10 cellular contexts compared by ENCODE assay signal in genomic region chr7:150801946-150802771, GRCh38. TPM values are rescaled to one million over a fixed set of nuclear protein-coding genes. Genes with fewer than 3 reads are reported as not detected.
DNase-seq lines count a peak whose midpoint lies in the region; ATAC-seq and TF ChIP-seq lines count a peak whose summit lies in the region.
"Had no signal": no experiment of that assay in that cellular context is flagged by ENCODE, and none has a peak within 500 bp of the region (broad histone marks: within the 10 kb centered on the region; RNA-seq: fewer than 3 reads in every experiment).

No MANE protein-coding gene starts in this region.

- no peaks in the 10 kb centered on the region for H3K36me3 ChIP-seq in colonic mucosa
- no peaks in the 10 kb centered on the region for H3K36me3 ChIP-seq in prostate gland

- H3K27me3 ChIP-seq in colonic mucosa (no peaks in the 10 kb centered on the region), prostate gland (replicated peaks; ENCODE audit: insufficient read depth) (peaks cover 11% of the 10 kb centered on the region)

- H3K4me1 Mint-ChIP-seq in stimulated activated naive CD8-positive, alpha-beta T cell treated with anti-CD3 and anti-CD28 coated beads, Interleukin-15, Interleukin-2, amounts not matched to agents 100 ng/mL and 50 ng/mL, for 24 hours (ENCODE audit: low read depth): peaks cover 8% of the 10 kb centered on the region
- peaks cover 10 to 16% (median 13%) of the 10 kb centered on the region in 4 donors for H3K4me1 Mint-ChIP-seq in naive thymus-derived CD8-positive, alpha-beta T cell

- H3K4me3 Mint-ChIP-seq in stimulated activated naive CD8-positive, alpha-beta T cell treated with anti-CD3 and anti-CD28 coated beads, Interleukin-15, Interleukin-2, amounts not matched to agents 100 ng/mL and 50 ng/mL, for 24 hours: peak overlapping the region; percentile 24
- H3K4me3 Mint-ChIP-seq in naive thymus-derived CD8-positive, alpha-beta T cell: peak overlapping the region; percentile 30 to 78 (median 58)

- no peak for ATAC-seq in stimulated activated naive CD8-positive, alpha-beta T cell treated with anti-CD3 and anti-CD28 coated beads, Interleukin-15, Interleukin-2, amounts not matched to agents 100 U/mL and 50 U/mL, for 24 hours
- ATAC-seq in naive thymus-derived CD8-positive, alpha-beta T cell: no peak
- ATAC-seq in HG02970 (IDR thresholded peaks at IDR 0.05; ENCODE audit: low FRiP score, unreplicated experiment): no peak

- TF ChIP-seq POLR2A in prostate gland (IDR thresholded peaks at IDR 0.05): no peak

- H3K36me3 Mint-ChIP-seq in stimulated activated naive CD8-positive, alpha-beta T cell treated with anti-CD3 and anti-CD28 coated beads, Interleukin-15, Interleukin-2, amounts not matched to agents 100 ng/mL and 50 ng/mL, for 24 hours (ENCODE audit: low read depth): no peaks in the 10 kb centered on the region
- H3K36me3 Mint-ChIP-seq in naive thymus-derived CD8-positive, alpha-beta T cell: peaks cover 3 to 23% (median 19%) of the 10 kb centered on the region in 3 donors

- peak overlapping the region; percentile 53 for H3K4me3 ChIP-seq in colonic mucosa
- H3K4me3 ChIP-seq in prostate gland: no peak overlapping the region

- 91% methylated on average over 12 of the region's 12 CpGs for WGBS in prostate gland

- H3K9me3 Mint-ChIP-seq in stimulated activated naive CD8-positive, alpha-beta T cell treated with anti-CD3 and anti-CD28 coated beads, Interleukin-15, Interleukin-2, amounts not matched to agents 100 ng/mL and 50 ng/mL, for 24 hours: peaks cover 11% of the 10 kb centered on the region
- H3K9me3 Mint-ChIP-seq in naive thymus-derived CD8-positive, alpha-beta T cell: peaks cover 0 to 22% (median 10%) of the 10 kb centered on the region in 9 donors

- H3K27ac Mint-ChIP-seq in stimulated activated naive CD8-positive, alpha-beta T cell treated with anti-CD3 and anti-CD28 coated beads, Interleukin-15, Interleukin-2, amounts not matched to agents 100 ng/mL and 50 ng/mL, for 24 hours: no peak overlapping the region
- peak overlapping the region in 1 of 10 donors; percentile 47 for H3K27ac Mint-ChIP-seq in naive thymus-derived CD8-positive, alpha-beta T cell

- POLR2A ChIA-PET in naive thymus-derived CD8-positive, alpha-beta T cell (lab: Charles Lee): no interaction called here

- H3K27ac ChIP-seq in colonic mucosa: peak overlapping the region; percentile 91
- H3K27ac ChIP-seq in prostate gland: no peak overlapping the region

- DNase-seq in stimulated activated naive CD8-positive, alpha-beta T cell treated with anti-CD3 and anti-CD28 coated beads, Interleukin-15, Interleukin-2, amounts not matched to agents 100 U/mL and 50 U/mL, for 24 hours: no peak
- DNase-seq in colonic mucosa: peak; percentile 50
- DNase-seq in naive thymus-derived CD8-positive, alpha-beta T cell: no peak
- no peak for DNase-seq in prostate gland (ENCODE audit: low spot score)
- DNase-seq in HPDE6-E6E7 (ENCODE audit: extremely low spot score): no peak
- no peak for DNase-seq in NCI-H2196 (lab: John Stamatoyannopoulos, UW; ENCODE audit: unreplicated experiment)
- DNase-seq: hippocampal formation had no signal

- peaks cover 4% of the 10 kb centered on the region for H3K4me1 ChIP-seq in colonic mucosa
- no peaks in the 10 kb centered on the region for H3K4me1 ChIP-seq in prostate gland (replicated peaks)

- no peaks in the 10 kb centered on the region for H3K9me3 ChIP-seq in colonic mucosa
- no peaks in the 10 kb centered on the region for H3K9me3 ChIP-seq in prostate gland

- H3K27me3 Mint-ChIP-seq in stimulated activated naive CD8-positive, alpha-beta T cell treated with anti-CD3 and anti-CD28 coated beads, Interleukin-15, Interleukin-2, amounts not matched to agents 100 ng/mL and 50 ng/mL, for 24 hours: peaks cover 50% of the 10 kb centered on the region
- H3K27me3 Mint-ChIP-seq in naive thymus-derived CD8-positive, alpha-beta T cell: peaks cover 13 to 49% (median 35%) of the 10 kb centered on the region in 5 donors

- intact Hi-C loops in colonic mucosa (cut with DNase I) (no loop called here), prostate gland (cut with DNase I) (no loop called here)

- no peak for TF ChIP-seq CTCF in colonic mucosa (IDR thresholded peaks at IDR 0.05)
- no peak for TF ChIP-seq CTCF in prostate gland (IDR thresholded peaks at IDR 0.05)

- peak overlapping the region; percentile 92 to 97 for H3K9ac ChIP-seq in colonic mucosa (ENCODE audit: low read depth in 2 of 2, low read length in 2 of 2)

RNA-seq across cellular contexts. Expression of gene TMEM176A, which starts 1.6 kb away (rescaled TPM):
- total RNA-seq in colonic mucosa (100 to 1,000 TPM; 130 to 170 TPM), prostate gland (1 to 10 TPM; 3.8 to 6.9 TPM)
- total RNA-seq in naive thymus-derived CD8-positive, alpha-beta T cell: under 1 TPM in 1 of 2 experiments, not detected in 1; 0.88 TPM
- polyA plus RNA-seq in naive thymus-derived CD8-positive, alpha-beta T cell: under 1 TPM in 2 of 3 donors, not detected in 1; 0.18 to 0.62 TPM

RNA-seq across cellular contexts. Expression of gene TMEM176B, which starts 2.0 kb away (rescaled TPM):
- total RNA-seq in colonic mucosa: 100 to 1,000 TPM; 154 to 256 TPM
- not detected for total RNA-seq in naive thymus-derived CD8-positive, alpha-beta T cell
- polyA plus RNA-seq in naive thymus-derived CD8-positive, alpha-beta T cell: under 1 TPM in 1 of 3 donors, not detected in 2; 0.69 TPM
- total RNA-seq in prostate gland: 10 to 100 TPM in 1 of 2 donors, 1 to 10 TPM in 1; 4.5 to 14.5 TPM
- total RNA-seq: M059J had no signal

RNA-seq across cellular contexts. Expression of gene AOC1, which starts 50.2 kb away (rescaled TPM):
- total RNA-seq in colonic mucosa: 100 to 1,000 TPM; 308 to 353 TPM
- total RNA-seq in naive thymus-derived CD8-positive, alpha-beta T cell: not detected
- polyA plus RNA-seq in naive thymus-derived CD8-positive, alpha-beta T cell: not detected
- 1 to 10 TPM; 2.1 to 3.1 TPM for total RNA-seq in prostate gland

Comparison
In these comparisons a context has a peak if more than half of its experiments do, and no peak if none do; other contexts are left out.
1. RNA of gene TMEM176A, which starts 1.6 kb away (total RNA-seq): 130 to 170 TPM in colonic mucosa; 3.8 to 6.9 TPM in prostate gland and 0.88 TPM in naive thymus-derived CD8-positive, alpha-beta T cell; every median in the first group is over 10 times any median in the second.
2. RNA of gene TMEM176B, which starts 2.0 kb away (total RNA-seq): 154 to 256 TPM in colonic mucosa; 4.5 to 14.5 TPM in prostate gland and not detected in naive thymus-derived CD8-positive, alpha-beta T cell; every median in the first group is over 10 times any median in the second.
3. RNA of gene AOC1, which starts 50.2 kb away (total RNA-seq): 308 to 353 TPM in colonic mucosa; 2.1 to 3.1 TPM in prostate gland and not detected in naive thymus-derived CD8-positive, alpha-beta T cell; every median in the first group is over 10 times any median in the second.